Comparison of ENCODE assay signal across 11 cellular contexts in the genomic region with DNA sequence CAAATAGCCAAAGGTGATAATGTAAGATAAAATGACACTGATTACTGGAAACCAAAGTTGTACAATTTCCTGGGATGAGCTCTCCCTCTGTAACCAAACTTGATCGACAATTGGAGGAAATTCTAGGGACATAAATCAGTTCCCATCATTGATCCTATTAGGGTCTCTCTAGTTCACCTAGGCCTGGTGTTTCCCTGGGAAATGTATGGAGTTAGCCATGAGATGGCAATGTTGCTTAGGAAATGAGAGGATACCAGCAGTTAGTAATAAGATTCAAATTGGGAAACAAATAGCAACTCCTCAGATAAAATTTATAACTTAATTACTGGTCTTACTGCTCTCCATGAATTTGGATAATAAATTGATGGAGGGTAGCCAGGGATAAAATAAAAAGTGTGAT. TPM values are rescaled to one million over a fixed set of nuclear protein-coding genes. Genes with fewer than 3 reads are reported as not detected.
DNase-seq lines count a peak whose midpoint lies in the region; ATAC-seq and TF ChIP-seq lines count a peak whose summit lies in the region.
"Had no signal": no experiment of that assay in that cellular context is flagged by ENCODE, and none has a peak within 500 bp of the region (broad histone marks: within the 10 kb centered on the region; RNA-seq: fewer than 3 reads in every experiment).

No MANE protein-coding gene starts in this region.

- no peak overlapping the region for H3K27ac Mint-ChIP-seq in progenitor cell of endocrine pancreas
- H3K27ac Mint-ChIP-seq: activated naive CD8-positive, alpha-beta T cell treated with anti-CD3 and anti-CD28 coated beads, Interleukin-2, amount 10 ng/mL, durations not matched to agents 7 days and 5 days had no signal

- TF ChIP-seq CTCF in epithelial cell of proximal tubule (conservative IDR thresholded peaks at IDR 0.05; ENCODE audit: low read depth, low read length) (peak; percentile 64), progenitor cell of endocrine pancreas (IDR thresholded peaks at IDR 0.05; ENCODE audit: unreplicated experiment) (peak; percentile 51)

- no peak for ATAC-seq in GM21723 (IDR thresholded peaks at IDR 0.05; ENCODE audit: unreplicated experiment)

- H3K27me3 Mint-ChIP-seq in progenitor cell of endocrine pancreas: no peaks in the 10 kb centered on the region

- H3K4me3 Mint-ChIP-seq in progenitor cell of endocrine pancreas (ENCODE audit: low read depth): no peak overlapping the region
- H3K4me3 Mint-ChIP-seq: activated naive CD8-positive, alpha-beta T cell treated with anti-CD3 and anti-CD28 coated beads, Interleukin-2, amount 10 ng/mL, durations not matched to agents 7 days and 5 days had no signal

- H3K36me3 Mint-ChIP-seq in progenitor cell of endocrine pancreas (ENCODE audit: insufficient read depth): no peaks in the 10 kb centered on the region
- H3K36me3 Mint-ChIP-seq: activated naive CD8-positive, alpha-beta T cell treated with anti-CD3 and anti-CD28 coated beads, Interleukin-2, amount 10 ng/mL, durations not matched to agents 7 days and 5 days had no signal

- no peaks in the 10 kb centered on the region for H3K9me3 Mint-ChIP-seq in progenitor cell of endocrine pancreas (ENCODE audit: low read depth)
- H3K9me3 Mint-ChIP-seq: activated naive CD8-positive, alpha-beta T cell treated with anti-CD3 and anti-CD28 coated beads, Interleukin-2, amount 10 ng/mL, durations not matched to agents 7 days and 5 days had no signal

- DNase-seq in NCI-H1092 treated with DMSO at 0.1 percent for 48 hours (lab: John Stamatoyannopoulos, UW) (peak; percentile 20), NCI-H1092 (lab: John Stamatoyannopoulos, UW) (no peak), NCI-H748 (lab: John Stamatoyannopoulos, UW; ENCODE audit: unreplicated experiment) (peak; percentile 18), epithelial cell of proximal tubule (ENCODE audit: low read depth) (no peak), progenitor cell of endocrine pancreas (ENCODE audit: low spot score, unreplicated experiment) (no peak), LoVo (ENCODE audit: low spot score) (no peak)
- DNase-seq in activated effector memory CD4-positive, alpha-beta T cell treated with anti-CD3 and anti-CD28 coated beads, Interleukin-2, amount 50 U/mL, for 16 hours: no peak
- DNase-seq: activated naive CD8-positive, alpha-beta T cell treated with anti-CD3 and anti-CD28 coated beads, Interleukin-2, amount 10 ng/mL, durations not matched to agents 7 days and 5 days; hippocampal formation; NCI-H1048 had no signal

- H3K4me3 ChIP-seq in epithelial cell of proximal tubule (ENCODE audit: low read depth, low read length): no peak overlapping the region

- no peaks in the 10 kb centered on the region for H3K4me1 Mint-ChIP-seq in progenitor cell of endocrine pancreas (ENCODE audit: low read depth)
- H3K4me1 Mint-ChIP-seq: activated naive CD8-positive, alpha-beta T cell treated with anti-CD3 and anti-CD28 coated beads, Interleukin-2, amount 10 ng/mL, durations not matched to agents 7 days and 5 days had no signal

RNA-seq across cellular contexts. Expression of a gene that starts 52.2 kb away (rescaled TPM):
- total RNA-seq in epithelial cell of proximal tubule (4.1 and 8.5 TPM in 2 replicates), progenitor cell of endocrine pancreas (7.4 and 8.5 TPM in 2 replicates)

Comparison
In these comparisons a context has a peak if more than half of its experiments do, and no peak if none do; other contexts are left out.
1. DNase-seq: peak in NCI-H1092 treated with DMSO at 0.1 percent for 48 hours (single experiment) and NCI-H748 (single experiment); none in NCI-H1092 (single experiment), epithelial cell of proximal tubule (single experiment), progenitor cell of endocrine pancreas (single experiment), activated effector memory CD4-positive, alpha-beta T cell treated with anti-CD3 and anti-CD28 coated beads, Interleukin-2, amount 50 U/mL, for 16 hours (single experiment) and LoVo (single experiment).